1 cellular context compared by ENCODE assay signal in genomic region chr6:27902335-27903314, GRCh38.
A peak's percentile ranks its signal among the peaks of the same experiment; 100 is the strongest.
TF ChIP-seq lines count a peak whose summit lies in the region.

No MANE protein-coding gene starts in this region.

TF ChIP-seq in HepG2, 621 proteins besides CTCF, POLR2A, EP300 and RAD21 (continued from another document and continues in another):
- TF ChIP-seq ZNF772 (CRISPR knock-in tag; IDR thresholded peaks at IDR 0.05) (peak; percentile 43; the same call in 1 of the 2 replicates), ZNF768 (CRISPR knock-in tag; IDR thresholded peaks at IDR 0.05) (peak; percentile 53), PRPF4 (IDR thresholded peaks at IDR 0.05; ENCODE audit: low read depth, low read length, poor library complexity, severe bottlenecking) (peak; percentile 86), ZNF512B (CRISPR knock-in tag; IDR thresholded peaks at IDR 0.05; ENCODE audit: borderline replicate concordance) (peak; percentile 91; the same call in 1 of the 2 replicates), ZNF335 (CRISPR knock-in tag; IDR thresholded peaks at IDR 0.05) (0 out of 2 replicates have a peak, but pooled peaks have one; percentile 42), ZNF713 (CRISPR knock-in tag; IDR thresholded peaks at IDR 0.05) (no peak), ISL2 (CRISPR knock-in tag; IDR thresholded peaks at IDR 0.05) (peak; percentile 54), MED1 (CRISPR knock-in tag; IDR thresholded peaks at IDR 0.05) (peak; percentile 51; the same call in 1 of the 2 replicates), TBX2 (CRISPR knock-in tag; IDR thresholded peaks at IDR 0.05; ENCODE audit: borderline replicate concordance) (no peak; the same call in 1 of the 2 replicates), KLF9 (CRISPR knock-in tag; IDR thresholded peaks at IDR 0.05; ENCODE audit: low read depth) (no peak; the same call in 1 of the 2 replicates), RXRA (CRISPR knock-in tag; IDR thresholded peaks at IDR 0.05) (peak; percentile 35; the same call in 1 of the 2 replicates), FOXA3 (CRISPR knock-in tag; IDR thresholded peaks at IDR 0.05) (peak; percentile 4; the same call in 1 of the 2 replicates), ZSCAN20 (CRISPR knock-in tag; IDR thresholded peaks at IDR 0.05; ENCODE audit: borderline replicate concordance) (peak; percentile 37; the same call in 1 of the 2 replicates), ZNF546 (CRISPR knock-in tag; conservative IDR thresholded peaks at IDR 0.05) (no peak), LCORL (IDR thresholded peaks at IDR 0.05) (no peak), LCORL (CRISPR knock-in tag; IDR thresholded peaks at IDR 0.05) (no peak), MBD4 (IDR thresholded peaks at IDR 0.05; ENCODE audit: borderline replicate concordance, low read length) (peak; percentile 92; the same call in 1 of the 2 replicates), ZFP62 (CRISPR knock-in tag; IDR thresholded peaks at IDR 0.05) (no peak), ZFYVE20 (CRISPR knock-in tag; IDR thresholded peaks at IDR 0.05; ENCODE audit: borderline replicate concordance, low read depth) (no peak), KDM2A (CRISPR knock-in tag; IDR thresholded peaks at IDR 0.05; ENCODE audit: borderline replicate concordance, low read depth) (peak; percentile 88), ZNF614 (CRISPR knock-in tag; IDR thresholded peaks at IDR 0.05; ENCODE audit: borderline replicate concordance) (peak; percentile 84), MAF1 (CRISPR knock-in tag; IDR thresholded peaks at IDR 0.05; ENCODE audit: borderline replicate concordance) (peak; percentile 95), ATF7 (IDR thresholded peaks at IDR 0.05) (peak; percentile 47; the same call in 1 of the 2 replicates), ATF7 (CRISPR knock-in tag; IDR thresholded peaks at IDR 0.05) (0 out of 2 replicates have a peak, but pooled peaks have one; percentile 40), RORA (CRISPR knock-in tag; IDR thresholded peaks at IDR 0.05) (no peak; the same call in 1 of the 2 replicates), PTBP1 (IDR thresholded peaks at IDR 0.05; ENCODE audit: low read depth, low read length, poor library complexity, severe bottlenecking) (no peak), ZSCAN31 (CRISPR knock-in tag; IDR thresholded peaks at IDR 0.05; ENCODE audit: low read depth) (peak; percentile 75; the same call in 1 of the 2 replicates), ZNF468 (CRISPR knock-in tag; IDR thresholded peaks at IDR 0.05) (peak; percentile 62; the same call in 1 of the 2 replicates), ZNF430 (CRISPR knock-in tag; IDR thresholded peaks at IDR 0.05) (peak; percentile 51; the same call in 1 of the 2 replicates), PLSCR1 (CRISPR knock-in tag; IDR thresholded peaks at IDR 0.05; ENCODE audit: borderline replicate concordance) (no peak), ZNF276 (CRISPR knock-in tag; IDR thresholded peaks at IDR 0.05; ENCODE audit: low read depth) (no peak), TEAD3 (CRISPR knock-in tag; optimal IDR thresholded peaks at IDR 0.05; ENCODE audit: borderline replicate concordance) (peak; percentile 66), ZMAT3 (CRISPR knock-in tag; conservative IDR thresholded peaks at IDR 0.05) (peak; percentile 93), HES4 (CRISPR knock-in tag; IDR thresholded peaks at IDR 0.05; ENCODE audit: borderline replicate concordance) (no peak), CHD4 (IDR thresholded peaks at IDR 0.05; ENCODE audit: borderline replicate concordance, low read length) (peak; percentile 96), ZNF383 (CRISPR knock-in tag; IDR thresholded peaks at IDR 0.05; ENCODE audit: borderline replicate concordance) (no peak), ZNF281 (CRISPR knock-in tag; IDR thresholded peaks at IDR 0.05; ENCODE audit: borderline replicate concordance) (no peak), HNRNPH1 (optimal IDR thresholded peaks at IDR 0.05; ENCODE audit: low read depth, low read length) (no peak), ZNF720 (CRISPR knock-in tag; IDR thresholded peaks at IDR 0.05) (0 out of 2 replicates have a peak, but pooled peaks have one; percentile 68), EED (CRISPR knock-in tag; IDR thresholded peaks at IDR 0.05) (no peak), AGO1 (IDR thresholded peaks at IDR 0.05; ENCODE audit: low read depth, low read length, poor library complexity, severe bottlenecking) (peak; percentile 79), ZNF75D (CRISPR knock-in tag; IDR thresholded peaks at IDR 0.05; ENCODE audit: borderline replicate concordance) (0 out of 2 replicates have a peak, but pooled peaks have one; percentile 39), HNRNPL (IDR thresholded peaks at IDR 0.05; ENCODE audit: low read depth, low read length) (no peak), SOX13 (IDR thresholded peaks at IDR 0.05) (no peak), SOX13 (CRISPR knock-in tag; conservative IDR thresholded peaks at IDR 0.05 in 1 of 2, IDR thresholded peaks at IDR 0.05 in 1 of 2) (peak in 1 of 2 experiments; percentile 43; a peak in 1 of 4 replicates), ZNF891 (CRISPR knock-in tag; IDR thresholded peaks at IDR 0.05) (no peak), ZNF709 (CRISPR knock-in tag; IDR thresholded peaks at IDR 0.05) (0 out of 2 replicates have a peak, but pooled peaks have one; percentile 48), ZNF205 (CRISPR knock-in tag; IDR thresholded peaks at IDR 0.05) (peak; percentile 90; the same call in 1 of the 2 replicates), ZNF446 (CRISPR knock-in tag; IDR thresholded peaks at IDR 0.05) (0 out of 2 replicates have a peak, but pooled peaks have one; percentile 63), HOXA9 (CRISPR knock-in tag; IDR thresholded peaks at IDR 0.05; ENCODE audit: borderline replicate concordance) (no peak), SMAD3 (CRISPR knock-in tag; IDR thresholded peaks at IDR 0.05) (peak; percentile 96), RFXAP (CRISPR knock-in tag; IDR thresholded peaks at IDR 0.05; ENCODE audit: borderline replicate concordance) (peak; percentile 61), IKZF4 (CRISPR knock-in tag; IDR thresholded peaks at IDR 0.05; ENCODE audit: borderline replicate concordance, low read depth, not compliant biosample characterization) (no peak), KLF15 (CRISPR knock-in tag; IDR thresholded peaks at IDR 0.05; ENCODE audit: borderline replicate concordance) (no peak), MAZ (IDR thresholded peaks at IDR 0.05; ENCODE audit: borderline replicate concordance, low read depth, low read length) (peak; percentile 36; the same call in 1 of the 2 replicates), MAZ (CRISPR knock-in tag; IDR thresholded peaks at IDR 0.05; ENCODE audit: low read depth) (no peak), ZNF616 (CRISPR knock-in tag; IDR thresholded peaks at IDR 0.05; ENCODE audit: low read depth) (no peak)
- TF ChIP-seq, protein P1, sequence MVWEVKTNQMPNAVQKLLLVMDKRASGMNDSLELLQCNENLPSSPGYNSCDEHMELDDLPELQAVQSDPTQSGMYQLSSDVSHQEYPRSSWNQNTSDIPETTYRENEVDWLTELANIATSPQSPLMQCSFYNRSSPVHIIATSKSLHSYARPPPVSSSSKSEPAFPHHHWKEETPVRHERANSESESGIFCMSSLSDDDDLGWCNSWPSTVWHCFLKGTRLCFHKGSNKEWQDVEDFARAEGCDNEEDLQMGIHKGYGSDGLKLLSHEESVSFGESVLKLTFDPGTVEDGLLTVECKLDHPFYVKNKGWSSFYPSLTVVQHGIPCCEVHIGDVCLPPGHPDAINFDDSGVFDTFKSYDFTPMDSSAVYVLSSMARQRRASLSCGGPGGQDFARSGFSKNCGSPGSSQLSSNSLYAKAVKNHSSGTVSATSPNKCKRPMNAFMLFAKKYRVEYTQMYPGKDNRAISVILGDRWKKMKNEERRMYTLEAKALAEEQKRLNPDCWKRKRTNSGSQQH (CRISPR knock-in tag; IDR thresholded peaks at IDR 0.05; ENCODE audit: low read depth) = peak; percentile 41; the same call in 1 of the 2 replicates
- TF ChIP-seq, protein P2, sequence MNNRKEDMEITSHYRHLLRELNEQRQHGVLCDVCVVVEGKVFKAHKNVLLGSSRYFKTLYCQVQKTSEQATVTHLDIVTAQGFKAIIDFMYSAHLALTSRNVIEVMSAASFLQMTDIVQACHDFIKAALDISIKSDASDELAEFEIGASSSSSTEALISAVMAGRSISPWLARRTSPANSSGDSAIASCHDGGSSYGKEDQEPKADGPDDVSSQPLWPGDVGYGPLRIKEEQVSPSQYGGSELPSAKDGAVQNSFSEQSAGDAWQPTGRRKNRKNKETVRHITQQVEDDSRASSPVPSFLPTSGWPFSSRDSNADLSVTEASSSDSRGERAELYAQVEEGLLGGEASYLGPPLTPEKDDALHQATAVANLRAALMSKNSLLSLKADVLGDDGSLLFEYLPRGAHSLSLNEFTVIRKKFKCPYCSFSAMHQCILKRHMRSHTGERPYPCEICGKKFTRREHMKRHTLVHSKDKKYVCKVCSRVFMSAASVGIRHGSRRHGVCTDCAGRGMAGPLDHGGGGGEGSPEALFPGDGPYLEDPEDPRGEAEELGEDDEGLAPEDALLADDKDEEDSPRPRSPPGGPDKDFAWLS (CRISPR knock-in tag; IDR thresholded peaks at IDR 0.05; ENCODE audit: borderline replicate concordance) = no peak
- TF ChIP-seq, protein P3, sequence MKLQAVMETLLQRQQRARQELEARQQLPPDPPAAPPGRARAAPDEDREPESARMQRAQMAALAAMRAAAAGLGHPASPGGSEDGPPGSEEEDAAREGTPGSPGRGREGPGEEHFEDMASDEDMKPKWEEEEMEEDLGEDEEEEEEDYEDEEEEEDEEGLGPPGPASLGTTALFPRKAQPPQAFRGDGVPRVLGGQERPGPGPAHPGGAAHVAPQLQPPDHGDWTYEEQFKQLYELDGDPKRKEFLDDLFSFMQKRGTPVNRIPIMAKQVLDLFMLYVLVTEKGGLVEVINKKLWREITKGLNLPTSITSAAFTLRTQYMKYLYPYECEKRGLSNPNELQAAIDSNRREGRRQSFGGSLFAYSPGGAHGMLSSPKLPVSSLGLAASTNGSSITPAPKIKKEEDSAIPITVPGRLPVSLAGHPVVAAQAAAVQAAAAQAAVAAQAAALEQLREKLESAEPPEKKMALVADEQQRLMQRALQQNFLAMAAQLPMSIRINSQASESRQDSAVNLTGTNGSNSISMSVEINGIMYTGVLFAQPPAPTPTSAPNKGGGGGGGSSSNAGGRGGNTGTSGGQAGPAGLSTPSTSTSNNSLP (IDR thresholded peaks at IDR 0.05; ENCODE audit: low read depth, low read length) = peak; percentile 70
- TF ChIP-seq, protein P4, sequence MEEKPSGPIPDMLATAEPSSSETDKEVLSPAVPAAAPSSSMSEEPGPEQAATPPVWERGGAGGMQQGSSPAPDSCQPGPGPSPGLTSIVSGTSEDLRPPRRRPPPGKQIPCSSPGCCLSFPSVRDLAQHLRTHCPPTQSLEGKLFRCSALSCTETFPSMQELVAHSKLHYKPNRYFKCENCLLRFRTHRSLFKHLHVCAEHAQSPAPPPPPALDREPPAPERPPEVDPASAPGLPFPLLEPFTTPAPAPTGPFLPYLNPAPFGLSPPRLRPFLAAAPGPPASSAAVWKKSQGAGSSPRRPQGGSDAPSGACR (CRISPR knock-in tag; IDR thresholded peaks at IDR 0.05) = no peak; the same call in 1 of the 2 replicates
